ENCODE assay signal across 22 cellular contexts in the genomic region with DNA sequence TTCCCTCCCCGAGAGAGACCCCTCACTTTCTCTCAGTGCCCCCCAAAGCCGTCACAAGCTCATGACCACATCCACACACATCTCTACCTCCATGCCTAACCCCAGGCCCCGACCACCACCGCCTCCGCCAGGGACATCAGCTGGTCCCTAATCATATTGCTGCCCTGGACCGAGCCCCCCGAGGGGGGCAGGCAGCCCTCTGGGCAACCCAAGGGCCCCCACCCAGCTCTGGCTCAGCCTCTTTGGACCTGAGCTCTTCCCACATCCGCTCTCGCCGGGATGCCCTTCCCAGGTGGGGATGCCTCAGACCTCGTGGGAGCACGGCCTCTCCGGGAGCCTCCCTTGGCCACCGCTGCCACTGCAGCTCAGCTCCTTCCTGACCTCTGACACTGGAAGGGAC. TPM values are rescaled to one million over a fixed set of nuclear protein-coding genes. Genes with fewer than 3 reads are reported as not detected.
A peak's percentile ranks its signal among the peaks of the same experiment; 100 is the strongest.
DNase-seq lines count a peak whose midpoint lies in the region; ATAC-seq, FAIRE-seq and TF ChIP-seq lines count a peak whose summit lies in the region.
"Had no signal": no experiment of that assay in that cellular context is flagged by ENCODE, and none has a peak within 500 bp of the region (broad histone marks: within the 10 kb centered on the region; RNA-seq: fewer than 3 reads in every experiment).

No MANE protein-coding gene starts in this region.

- H3K4me3 Mint-ChIP-seq in glutamatergic neuron (ENCODE audit: unreplicated experiment): no peak overlapping the region
- H3K4me3 Mint-ChIP-seq: CD14-positive monocyte; CD4-positive, alpha-beta T cell; CD8-positive, alpha-beta memory T cell; GM23338; HFFc6 had no signal

- no peak overlapping the region for H3K27ac ChIP-seq in BLaER1
- H3K27ac ChIP-seq in pancreas: no peak overlapping the region
- H3K27ac ChIP-seq: BLaER1 treated with 17β-estradiol and CSF1 and Interleukin-3, amounts not matched to agents 10 nM and 100 nM had no signal

- peaks cover 9% of the 10 kb centered on the region for H3K27me3 ChIP-seq in BE2C
- peaks cover 42% of the 10 kb centered on the region for H3K27me3 ChIP-seq in BLaER1
- peaks cover 0 to 9% (median 2%) of the 10 kb centered on the region in 4 donors for H3K27me3 ChIP-seq in pancreas

- DNase-seq in BE2C: peak; percentile 4
- peak; percentile 22 for DNase-seq in glutamatergic neuron
- no peak for DNase-seq in stimulated activated CD4-positive, alpha-beta T cell treated with anti-CD3 and anti-CD28 coated beads, Interleukin-12 subunit alpha, Interleukin-12 subunit beta, amount 100 ng/mL, for 4 hours
- no peak for DNase-seq in pancreas
- DNase-seq: CD4-positive, alpha-beta T cell; CD8-positive, alpha-beta memory T cell; DMS 273 treated with DMSO at 0.1 percent for 48 hours; DMS79; EL; GDM1; HFFc6 had no signal

- TF ChIP-seq CTCF in BE2C (IDR thresholded peaks at IDR 0.05; ENCODE audit: low read depth, low read length) (no peak), glutamatergic neuron (IDR thresholded peaks at IDR 0.05; ENCODE audit: partially characterized antibody, unreplicated experiment) (no peak), pancreas (IDR thresholded peaks at IDR 0.05) (no peak)

- H3K27me3 Mint-ChIP-seq in glutamatergic neuron (ENCODE audit: unreplicated experiment): peaks cover 8% of the 10 kb centered on the region

- WGBS in pancreas, 2 donors: 54 to 55% methylated on average over 14 of the region's 14 CpGs

- H3K9me3 ChIP-seq in BE2C (no peaks in the 10 kb centered on the region), BLaER1 (no peaks in the 10 kb centered on the region), pancreas (no peaks in the 10 kb centered on the region)
- H3K9me3 ChIP-seq: BLaER1 treated with 17β-estradiol and CSF1 and Interleukin-3, amounts not matched to agents 10 nM and 100 nM; HAP-1 had no signal

- intact Hi-C loops in pancreas (cut with DNase I): no loop called here

- peaks cover 2% of the 10 kb centered on the region for H3K9me3 Mint-ChIP-seq in glutamatergic neuron (ENCODE audit: unreplicated experiment)
- H3K9me3 Mint-ChIP-seq: CD14-positive monocyte; CD4-positive, alpha-beta T cell; GM23338; HFFc6 had no signal

- H3K4me1 Mint-ChIP-seq in glutamatergic neuron (ENCODE audit: low read depth, unreplicated experiment): peaks cover 3% of the 10 kb centered on the region
- H3K4me1 Mint-ChIP-seq: CD14-positive monocyte; CD8-positive, alpha-beta memory T cell had no signal

- H3K4me2 ChIP-seq in BLaER1: peak overlapping the region; percentile 30
- H3K4me2 ChIP-seq: GM23338 had no signal

- H3K4me1 ChIP-seq in BE2C (no peaks in the 10 kb centered on the region), BLaER1 (peaks cover 57% of the 10 kb centered on the region), pancreas (no peaks in the 10 kb centered on the region)

- no peak for FAIRE-seq in pancreas (lab: Jason Lieb, UNC)
- FAIRE-seq: D721Med, GM12878, GM19239, H54 had no signal

- H3K27ac Mint-ChIP-seq in glutamatergic neuron (ENCODE audit: unreplicated experiment): no peak overlapping the region
- H3K27ac Mint-ChIP-seq: CD14-positive monocyte; CD4-positive, alpha-beta T cell; CD8-positive, alpha-beta memory T cell; GM23338; HFFc6 had no signal

- H3K4me3 ChIP-seq in BE2C (ENCODE audit: low read depth, low read length): no peak overlapping the region
- H3K4me3 ChIP-seq in BLaER1: no peak overlapping the region
- no peak overlapping the region for H3K4me3 ChIP-seq in pancreas
- H3K4me3 ChIP-seq: BLaER1 treated with 17β-estradiol and CSF1 and Interleukin-3, amounts not matched to agents 10 nM and 100 nM; GM12878; GM23338; HAP-1 had no signal

- no peaks in the 10 kb centered on the region for H3K36me3 ChIP-seq in BE2C
- H3K36me3 ChIP-seq in BLaER1: no peaks in the 10 kb centered on the region
- no peaks in the 10 kb centered on the region for H3K36me3 ChIP-seq in pancreas
- H3K36me3 ChIP-seq: BLaER1 treated with 17β-estradiol and CSF1 and Interleukin-3, amounts not matched to agents 10 nM and 100 nM; HAP-1 had no signal

- no peaks in the 10 kb centered on the region for H3K36me3 Mint-ChIP-seq in glutamatergic neuron (ENCODE audit: unreplicated experiment)
- H3K36me3 Mint-ChIP-seq: CD14-positive monocyte; CD8-positive, alpha-beta memory T cell had no signal

- peaks cover 17% of the 10 kb centered on the region for H4K20me1 ChIP-seq in BLaER1

- no peak for ATAC-seq in HG03354 (IDR thresholded peaks at IDR 0.05; ENCODE audit: poor library complexity, severe bottlenecking, unreplicated experiment)
- ATAC-seq in pancreas: no peak
- ATAC-seq: GM12878 had no signal

- no peak overlapping the region for H3K9ac ChIP-seq in BLaER1
- H3K9ac ChIP-seq: BLaER1 treated with 17β-estradiol and CSF1 and Interleukin-3, amounts not matched to agents 10 nM and 100 nM had no signal

RNA-seq across cellular contexts. Expression of gene LHX3, which starts 18.5 kb away (rescaled TPM):
- polyA plus RNA-seq in BE2C (2012; ENCODE audit: insufficient read depth, insufficient read length, low read depth): not detected
- total RNA-seq in glutamatergic neuron (ENCODE audit: unreplicated experiment) (0.81 TPM), pancreas (not detected)
- polyA plus RNA-seq in pancreas: not detected
- total RNA-seq: A172; CD8-positive, alpha-beta memory T cell; GM12878; GM23338; HFFc6 had no signal
- polyA plus RNA-seq: CD14-positive monocyte; CD8-positive, alpha-beta memory T cell; GM12878 had no signal

RNA-seq across cellular contexts. Expression of gene QSOX2, which starts 59.2 kb away (rescaled TPM):
- polyA plus RNA-seq in BE2C (2012; ENCODE audit: insufficient read depth, insufficient read length, low read depth): 65.1 TPM
- total RNA-seq in glutamatergic neuron (ENCODE audit: unreplicated experiment): 21.2 TPM
- 10 to 100 TPM in 3 of 6 donors, 1 to 10 TPM in 3; 6.8 to 11.0 (median 10.4) TPM for total RNA-seq in pancreas
- 10 to 100 TPM; 12.2 to 19.1 TPM for polyA plus RNA-seq in pancreas

Comparison
In these comparisons a context has a peak if more than half of its experiments do, and no peak if none do; other contexts are left out.
1. DNase-seq: peak in BE2C (single experiment) and glutamatergic neuron (single experiment); none in stimulated activated CD4-positive, alpha-beta T cell treated with anti-CD3 and anti-CD28 coated beads, Interleukin-12 subunit alpha, Interleukin-12 subunit beta, amount 100 ng/mL, for 4 hours (single experiment) and pancreas (0 of 6).